Comparison of ENCODE assay signal across 1 cellular context in the genomic region with DNA sequence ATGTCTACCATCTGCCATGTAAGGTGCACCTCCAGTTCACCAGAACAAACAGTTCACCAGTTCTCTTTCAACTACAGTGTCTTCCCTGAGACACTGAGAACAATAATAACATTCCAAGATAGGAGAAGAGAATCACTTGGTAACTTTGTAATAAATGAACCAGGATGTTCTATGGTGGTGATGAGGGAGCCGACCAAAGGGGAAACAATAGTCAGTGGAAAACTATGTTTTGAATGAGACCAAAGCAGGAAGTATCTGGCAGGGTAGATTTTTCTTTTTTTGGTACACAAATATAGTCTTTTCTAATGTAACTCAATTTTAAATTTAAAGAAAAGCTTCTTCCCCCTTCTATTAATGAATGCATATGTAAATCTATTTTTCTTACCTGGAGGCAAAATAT.
TF ChIP-seq lines count a peak whose summit lies in the region.

No MANE protein-coding gene starts in this region.

TF ChIP-seq in H1, 55 proteins besides CTCF, POLR2A, EP300 and RAD21:
- TF ChIP-seq, protein P1, sequence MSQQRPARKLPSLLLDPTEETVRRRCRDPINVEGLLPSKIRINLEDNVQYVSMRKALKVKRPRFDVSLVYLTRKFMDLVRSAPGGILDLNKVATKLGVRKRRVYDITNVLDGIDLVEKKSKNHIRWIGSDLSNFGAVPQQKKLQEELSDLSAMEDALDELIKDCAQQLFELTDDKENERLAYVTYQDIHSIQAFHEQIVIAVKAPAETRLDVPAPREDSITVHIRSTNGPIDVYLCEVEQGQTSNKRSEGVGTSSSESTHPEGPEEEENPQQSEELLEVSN (IDR thresholded peaks at IDR 0.05) = no peak
- TF ChIP-seq TCF12 (IDR thresholded peaks at IDR 0.05; ENCODE audit: low read depth, low read length) (no peak), CEBPB (IDR thresholded peaks at IDR 0.05; ENCODE audit: low read depth, low read length) (no peak), CTBP2 (IDR thresholded peaks at IDR 0.05; ENCODE audit: borderline replicate concordance, insufficient read depth, insufficient read length, low read length) (no peak), JUN (IDR thresholded peaks at IDR 0.05; ENCODE audit: low read depth, low read length) (no peak), TAF7 (optimal IDR thresholded peaks at IDR 0.05; ENCODE audit: borderline replicate concordance, low read depth, low read length) (no peak), MAX (IDR thresholded peaks at IDR 0.05) (no peak), CBX5 (IDR thresholded peaks at IDR 0.05; ENCODE audit: low read depth, low read length) (no peak), FOSL1 (IDR thresholded peaks at IDR 0.05; ENCODE audit: insufficient read depth, low read depth, low read length) (no peak), SIRT6 (IDR thresholded peaks at IDR 0.05; ENCODE audit: low read length) (no peak), SP1 (IDR thresholded peaks at IDR 0.05; ENCODE audit: low read depth, low read length) (no peak), CHD1 (IDR thresholded peaks at IDR 0.05; ENCODE audit: low read depth, low read length) (no peak), YY1 (IDR thresholded peaks at IDR 0.05; ENCODE audit: low read depth, low read length) (no peak), BCL11A (IDR thresholded peaks at IDR 0.05; ENCODE audit: low read depth in 2 of 2, low read length in 2 of 2) (no peak), TBP (IDR thresholded peaks at IDR 0.05; ENCODE audit: low read depth, low read length) (no peak), GABPA (IDR thresholded peaks at IDR 0.05; ENCODE audit: borderline replicate concordance, insufficient read depth, low read length) (no peak)
- TF ChIP-seq, protein P2, sequence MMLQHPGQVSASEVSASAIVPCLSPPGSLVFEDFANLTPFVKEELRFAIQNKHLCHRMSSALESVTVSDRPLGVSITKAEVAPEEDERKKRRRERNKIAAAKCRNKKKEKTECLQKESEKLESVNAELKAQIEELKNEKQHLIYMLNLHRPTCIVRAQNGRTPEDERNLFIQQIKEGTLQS (IDR thresholded peaks at IDR 0.05; ENCODE audit: insufficient read depth, low read depth, low read length) = no peak
